Comparison of ENCODE assay signal across 2 cellular contexts in the genomic region with DNA sequence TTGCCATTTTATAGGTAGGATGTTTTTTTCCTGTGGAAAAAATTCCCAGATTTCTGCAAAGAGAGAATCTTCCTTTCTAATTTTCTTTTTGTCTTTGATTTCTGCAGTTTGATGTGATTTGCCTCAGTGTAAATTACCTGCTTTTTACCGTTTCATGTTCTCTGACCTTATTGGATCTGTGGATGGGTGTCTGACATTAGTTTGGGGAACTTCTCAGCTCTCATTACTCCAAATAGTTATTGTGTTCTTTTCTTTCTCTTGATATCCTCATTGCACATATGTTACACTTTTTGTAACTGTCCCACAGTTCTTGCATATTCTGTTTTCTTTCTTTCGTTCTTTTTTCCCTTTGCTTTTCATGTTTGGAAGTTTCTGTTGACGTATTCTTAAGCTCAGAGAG.
TF ChIP-seq lines count a peak whose summit lies in the region.

No MANE protein-coding gene starts in this region.

TF ChIP-seq in HEK293, 187 proteins besides CTCF, POLR2A, EP300 and RAD21:
- TF ChIP-seq ZNF768 (tag by site-specific recombination; IDR thresholded peaks at IDR 0.05) (no peak), ZNF558 (tag by site-specific recombination; IDR thresholded peaks at IDR 0.05) (peak; percentile 96)

TF ChIP-seq in K562, 482 proteins besides CTCF, POLR2A, EP300 and RAD21:
- TF ChIP-seq PHF20 (IDR thresholded peaks at IDR 0.05; ENCODE audit: partially characterized antibody) (no peak), MEF2A (IDR thresholded peaks at IDR 0.05; ENCODE audit: control insufficient read depth, low read depth, low read length) (no peak), KLF13 (tag; IDR thresholded peaks at IDR 0.05; ENCODE audit: borderline replicate concordance, low read depth) (no peak), HMGN3 (IDR thresholded peaks at IDR 0.05; ENCODE audit: borderline replicate concordance, extremely low read depth, insufficient read length, low read depth, low read length) (no peak), CEBPG (CRISPR knock-in tag; IDR thresholded peaks at IDR 0.05) (no peak), CEBPG (tag; conservative IDR thresholded peaks at IDR 0.05 in 1 of 2, IDR thresholded peaks at IDR 0.05 in 1 of 2) (no peak), LEF1 (IDR thresholded peaks at IDR 0.05) (no peak), POLR2H (tag; IDR thresholded peaks at IDR 0.05; ENCODE audit: low read depth) (no peak), LARP7 (IDR thresholded peaks at IDR 0.05) (no peak), CREB1 (IDR thresholded peaks at IDR 0.05) (no peak), CREB1 (CRISPR knock-in tag; IDR thresholded peaks at IDR 0.05) (no peak), ZNF780A (CRISPR knock-in tag; IDR thresholded peaks at IDR 0.05) (no peak), FOXK1 (CRISPR knock-in tag; IDR thresholded peaks at IDR 0.05; ENCODE audit: borderline replicate concordance) (no peak), RUNX1 (IDR thresholded peaks at IDR 0.05; ENCODE audit: low read depth) (no peak), PTBP1 (IDR thresholded peaks at IDR 0.05; ENCODE audit: low read depth, low read length) (no peak)
- TF ChIP-seq, protein P1, sequence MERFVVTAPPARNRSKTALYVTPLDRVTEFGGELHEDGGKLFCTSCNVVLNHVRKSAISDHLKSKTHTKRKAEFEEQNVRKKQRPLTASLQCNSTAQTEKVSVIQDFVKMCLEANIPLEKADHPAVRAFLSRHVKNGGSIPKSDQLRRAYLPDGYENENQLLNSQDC (CRISPR knock-in tag; IDR thresholded peaks at IDR 0.05): no peak
- TF ChIP-seq, protein P2, sequence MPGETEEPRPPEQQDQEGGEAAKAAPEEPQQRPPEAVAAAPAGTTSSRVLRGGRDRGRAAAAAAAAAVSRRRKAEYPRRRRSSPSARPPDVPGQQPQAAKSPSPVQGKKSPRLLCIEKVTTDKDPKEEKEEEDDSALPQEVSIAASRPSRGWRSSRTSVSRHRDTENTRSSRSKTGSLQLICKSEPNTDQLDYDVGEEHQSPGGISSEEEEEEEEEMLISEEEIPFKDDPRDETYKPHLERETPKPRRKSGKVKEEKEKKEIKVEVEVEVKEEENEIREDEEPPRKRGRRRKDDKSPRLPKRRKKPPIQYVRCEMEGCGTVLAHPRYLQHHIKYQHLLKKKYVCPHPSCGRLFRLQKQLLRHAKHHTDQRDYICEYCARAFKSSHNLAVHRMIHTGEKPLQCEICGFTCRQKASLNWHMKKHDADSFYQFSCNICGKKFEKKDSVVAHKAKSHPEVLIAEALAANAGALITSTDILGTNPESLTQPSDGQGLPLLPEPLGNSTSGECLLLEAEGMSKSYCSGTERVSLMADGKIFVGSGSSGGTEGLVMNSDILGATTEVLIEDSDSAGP (CRISPR knock-in tag; IDR thresholded peaks at IDR 0.05): no peak
